15 cellular contexts compared by ENCODE assay signal in the genomic region with DNA sequence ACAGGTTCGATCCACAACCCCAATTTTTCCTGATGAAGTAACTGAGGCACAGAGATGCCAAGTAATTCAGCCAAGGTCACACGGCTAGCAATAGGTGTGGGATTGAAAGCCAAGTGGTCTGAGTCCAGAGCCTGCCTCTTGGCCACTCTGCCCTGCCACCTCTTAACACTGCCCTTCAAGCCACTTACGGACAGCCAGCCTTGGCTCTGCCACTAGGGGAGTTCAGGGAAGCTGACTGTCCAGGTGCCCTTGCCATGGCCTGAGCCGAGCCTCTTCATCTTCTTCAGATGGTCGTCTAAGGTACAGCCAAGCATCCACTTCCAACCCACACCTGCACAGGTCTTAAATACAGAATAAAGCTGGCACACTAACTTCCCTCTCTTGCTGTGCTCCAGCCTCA.
A peak's percentile ranks its signal among the peaks of the same experiment; 100 is the strongest.
DNase-seq lines count a peak whose midpoint lies in the region; ATAC-seq, FAIRE-seq and TF ChIP-seq lines count a peak whose summit lies in the region.
"Had no signal": no experiment of that assay in that cellular context is flagged by ENCODE, and none has a peak within 500 bp of the region (broad histone marks: within the 10 kb centered on the region; RNA-seq: fewer than 3 reads in every experiment).

No MANE protein-coding gene starts in this region.

- TF ChIP-seq CTCF in natural killer cell (IDR thresholded peaks at IDR 0.05) = no peak
- TF ChIP-seq CTCF in VCaP (conservative IDR thresholded peaks at IDR 0.05) = 0 out of 2 replicates have a peak, but pooled peaks have one; percentile 7
- no peak for TF ChIP-seq CTCF in nephron (IDR thresholded peaks at IDR 0.05; ENCODE audit: unreplicated experiment in 3 of 3)

- H3K9me3 Mint-ChIP-seq in natural killer cell (no peaks in the 10 kb centered on the region), nephron (no peaks in the 10 kb centered on the region)
- H3K9me3 Mint-ChIP-seq in natural killer cell treated with Interleukin-12 subunit alpha and Interleukin-12 subunit beta and Interleukin-15 and Interleukin-18, amount 100 ng/mL, for 72 hours = no peaks in the 10 kb centered on the region
- H3K9me3 Mint-ChIP-seq: CD8-positive, alpha-beta T cell; H9 had no signal

- H3K27ac Mint-ChIP-seq in natural killer cell (no peak overlapping the region), nephron (no peak overlapping the region)
- H3K27ac Mint-ChIP-seq in natural killer cell treated with Interleukin-12 subunit alpha and Interleukin-12 subunit beta and Interleukin-15 and Interleukin-18, amount 100 ng/mL, for 72 hours = no peak overlapping the region
- H3K27ac Mint-ChIP-seq: CD8-positive, alpha-beta T cell; H9 had no signal

- FAIRE-seq in GM12892 (lab: Jason Lieb, UNC) = no peak

- ATAC-seq in natural killer cell = no peak
- ATAC-seq in natural killer cell treated with Interleukin-12 subunit alpha and Interleukin-12 subunit beta and Interleukin-15 and Interleukin-18, amount 100 ng/mL, for 72 hours = no peak
- no peak for ATAC-seq in GM21526 (IDR thresholded peaks at IDR 0.05; ENCODE audit: low FRiP score, unreplicated experiment)
- ATAC-seq: CD8-positive, alpha-beta T cell had no signal

- H3K27me3 Mint-ChIP-seq in natural killer cell (ENCODE audit: low read depth in 2 of 2) (peaks cover 13 to 29% of the 10 kb centered on the region in 2 donors), nephron (ENCODE audit: low read depth) (peaks cover 23% of the 10 kb centered on the region)
- H3K27me3 Mint-ChIP-seq in natural killer cell treated with Interleukin-12 subunit alpha and Interleukin-12 subunit beta and Interleukin-15 and Interleukin-18, amount 100 ng/mL, for 72 hours = peaks cover 18% of the 10 kb centered on the region in 2 donors

- peaks cover 6 to 7% of the 10 kb centered on the region in 2 donors for H3K4me1 Mint-ChIP-seq in natural killer cell
- H3K4me1 Mint-ChIP-seq in natural killer cell treated with Interleukin-12 subunit alpha and Interleukin-12 subunit beta and Interleukin-15 and Interleukin-18, amount 100 ng/mL, for 72 hours (ENCODE audit: low read depth in 2 of 2) = peaks cover 8% of the 10 kb centered on the region in 2 donors
- H3K4me1 Mint-ChIP-seq in nephron = peaks cover 15% of the 10 kb centered on the region

- H3K4me3 Mint-ChIP-seq in natural killer cell (peak overlapping the region; percentile 60), nephron (peak overlapping the region in 2 of 3 experiments; percentile 58 to 84)
- H3K4me3 Mint-ChIP-seq in natural killer cell treated with Interleukin-12 subunit alpha and Interleukin-12 subunit beta and Interleukin-15 and Interleukin-18, amount 100 ng/mL, for 72 hours = no peak overlapping the region

- intact Hi-C loops in natural killer cell (cut with micrococcal nuclease) = no loop called here

- DNase-seq in natural killer cell (no peak), Ammon's horn (ENCODE audit: low spot score) (no peak), GM12892 (ENCODE audit: insufficient read length) (no peak)
- no peak for DNase-seq in natural killer cell treated with Interleukin-12 subunit alpha and Interleukin-12 subunit beta and Interleukin-15 and Interleukin-18, amount 100 ng/mL, for 72 hours (ENCODE audit: low spot score)
- DNase-seq: ACHN; CD8-positive, alpha-beta T cell; H9; MV-4-11; NCI-H1417 treated with DMSO at 0.1 percent for 48 hours; NCI-H2081; NCI-H2227 treated with DMSO at 0.1 percent for 48 hours; NCI-H524 treated with DMSO at 0.1 percent for 48 hours had no signal

- no peak for TF ChIP-seq POLR2A in GM12892 (IDR thresholded peaks at IDR 0.05; ENCODE audit: low read depth, low read length)

- H3K36me3 Mint-ChIP-seq in natural killer cell = no peaks in the 10 kb centered on the region
- H3K36me3 Mint-ChIP-seq in natural killer cell treated with Interleukin-12 subunit alpha and Interleukin-12 subunit beta and Interleukin-15 and Interleukin-18, amount 100 ng/mL, for 72 hours = no peaks in the 10 kb centered on the region
- H3K36me3 Mint-ChIP-seq in nephron (ENCODE audit: low read depth) = no peaks in the 10 kb centered on the region
- H3K36me3 Mint-ChIP-seq: CD8-positive, alpha-beta T cell had no signal

- no peak overlapping the region for H3K27ac ChIP-seq in VCaP
